ENCODE assay signal across 2 cellular contexts in the genomic region with DNA sequence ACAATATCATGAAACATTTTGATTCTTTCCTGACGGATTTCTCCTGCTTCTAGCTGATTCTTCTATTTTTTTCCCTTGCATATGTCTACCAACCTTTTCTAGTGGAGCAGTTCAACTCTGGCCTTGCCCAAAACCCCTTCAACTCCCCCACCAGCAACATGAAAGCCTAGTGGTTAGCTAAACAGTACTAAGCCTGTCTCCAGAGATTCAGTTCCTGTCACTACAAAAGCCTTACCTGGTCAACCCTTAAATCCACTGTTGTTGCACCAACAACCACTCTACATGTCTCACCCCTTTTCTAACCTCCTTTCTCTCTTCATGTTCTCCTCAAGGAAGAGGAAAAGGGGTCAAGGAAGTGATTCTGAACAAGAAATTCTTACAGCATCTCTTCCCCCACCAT.
TF ChIP-seq lines count a peak whose summit lies in the region.

No MANE protein-coding gene starts in this region.

TF ChIP-seq in liver, 16 proteins besides CTCF, POLR2A, EP300 and RAD21:
- TF ChIP-seq REST (IDR thresholded peaks at IDR 0.05): no peak
- TF ChIP-seq TAF1 (conservative IDR thresholded peaks at IDR 0.05): no peak
- no peak for TF ChIP-seq HNF4G (IDR thresholded peaks at IDR 0.05)
- no peak for TF ChIP-seq RXRA (IDR thresholded peaks at IDR 0.05)
- no peak for TF ChIP-seq NR2F2 (IDR thresholded peaks at IDR 0.05)
- no peak for TF ChIP-seq FOXA1 (IDR thresholded peaks at IDR 0.05)
- TF ChIP-seq FOXA2 (IDR thresholded peaks at IDR 0.05): no peak
- no peak for TF ChIP-seq ATF3 (IDR thresholded peaks at IDR 0.05)
- TF ChIP-seq YY1 (IDR thresholded peaks at IDR 0.05): no peak
- TF ChIP-seq GABPA (IDR thresholded peaks at IDR 0.05 in 1 of 2, conservative IDR thresholded peaks at IDR 0.05 in 1 of 2): no peak
- TF ChIP-seq MAX (IDR thresholded peaks at IDR 0.05): no peak
- TF ChIP-seq JUND (IDR thresholded peaks at IDR 0.05): no peak
- no peak for TF ChIP-seq SP1 (IDR thresholded peaks at IDR 0.05)
- TF ChIP-seq HNF4A (conservative IDR thresholded peaks at IDR 0.05): no peak
- no peak for TF ChIP-seq EGR1 (IDR thresholded peaks at IDR 0.05; ENCODE audit: low read depth in 2 of 2)
- TF ChIP-seq ZBTB33 (IDR thresholded peaks at IDR 0.05): no peak

TF ChIP-seq in HepG2, 621 proteins besides CTCF, POLR2A, EP300 and RAD21 (continued from another document):
- TF ChIP-seq, protein P1, sequence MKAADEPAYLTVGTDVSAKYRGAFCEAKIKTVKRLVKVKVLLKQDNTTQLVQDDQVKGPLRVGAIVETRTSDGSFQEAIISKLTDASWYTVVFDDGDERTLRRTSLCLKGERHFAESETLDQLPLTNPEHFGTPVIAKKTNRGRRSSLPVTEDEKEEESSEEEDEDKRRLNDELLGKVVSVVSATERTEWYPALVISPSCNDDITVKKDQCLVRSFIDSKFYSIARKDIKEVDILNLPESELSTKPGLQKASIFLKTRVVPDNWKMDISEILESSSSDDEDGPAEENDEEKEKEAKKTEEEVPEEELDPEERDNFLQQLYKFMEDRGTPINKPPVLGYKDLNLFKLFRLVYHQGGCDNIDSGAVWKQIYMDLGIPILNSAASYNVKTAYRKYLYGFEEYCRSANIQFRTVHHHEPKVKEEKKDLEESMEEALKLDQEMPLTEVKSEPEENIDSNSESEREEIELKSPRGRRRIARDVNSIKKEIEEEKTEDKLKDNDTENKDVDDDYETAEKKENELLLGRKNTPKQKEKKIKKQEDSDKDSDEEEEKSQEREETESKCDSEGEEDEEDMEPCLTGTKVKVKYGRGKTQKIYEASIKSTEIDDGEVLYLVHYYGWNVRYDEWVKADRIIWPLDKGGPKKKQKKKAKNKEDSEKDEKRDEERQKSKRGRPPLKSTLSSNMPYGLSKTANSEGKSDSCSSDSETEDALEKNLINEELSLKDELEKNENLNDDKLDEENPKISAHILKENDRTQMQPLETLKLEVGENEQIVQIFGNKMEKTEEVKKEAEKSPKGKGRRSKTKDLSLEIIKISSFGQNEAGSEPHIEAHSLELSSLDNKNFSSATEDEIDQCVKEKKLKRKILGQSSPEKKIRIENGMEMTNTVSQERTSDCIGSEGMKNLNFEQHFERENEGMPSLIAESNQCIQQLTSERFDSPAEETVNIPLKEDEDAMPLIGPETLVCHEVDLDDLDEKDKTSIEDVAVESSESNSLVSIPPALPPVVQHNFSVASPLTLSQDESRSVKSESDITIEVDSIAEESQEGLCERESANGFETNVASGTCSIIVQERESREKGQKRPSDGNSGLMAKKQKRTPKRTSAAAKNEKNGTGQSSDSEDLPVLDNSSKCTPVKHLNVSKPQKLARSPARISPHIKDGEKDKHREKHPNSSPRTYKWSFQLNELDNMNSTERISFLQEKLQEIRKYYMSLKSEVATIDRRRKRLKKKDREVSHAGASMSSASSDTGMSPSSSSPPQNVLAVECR (CRISPR knock-in tag; IDR thresholded peaks at IDR 0.05; ENCODE audit: borderline replicate concordance): no peak
- TF ChIP-seq ZNF7 (CRISPR knock-in tag; IDR thresholded peaks at IDR 0.05) (no peak), SMAD1 (CRISPR knock-in tag; IDR thresholded peaks at IDR 0.05; ENCODE audit: borderline replicate concordance, low read depth) (no peak)
